In genomic region chr22:40019100-40019499, GRCh38 we compare ENCODE assay signal across 17 cellular contexts. TPM values are rescaled to one million over a fixed set of nuclear protein-coding genes. Genes with fewer than 3 reads are reported as not detected.
DNase-seq lines count a peak whose midpoint lies in the region; ATAC-seq and TF ChIP-seq lines count a peak whose summit lies in the region.
"Had no signal": no experiment of that assay in that cellular context is flagged by ENCODE, and none has a peak within 500 bp of the region (broad histone marks: within the 10 kb centered on the region; RNA-seq: fewer than 3 reads in every experiment).

No MANE protein-coding gene starts in this region.

- H3K36me3 ChIP-seq in RWPE2 (ENCODE audit: low read depth) (peaks cover 22% of the 10 kb centered on the region), neuronal stem cell (replicated peaks in 1 of 2; ENCODE audit: control insufficient read depth in 2 of 2, insufficient read depth in 2 of 2, low read length in 2 of 2) (no peaks in the 10 kb centered on the region)

- H2BK120ac ChIP-seq in neuronal stem cell (ENCODE audit: low read depth, low read length), result no peak overlapping the region

- H3K36me3 Mint-ChIP-seq in activated CD8-positive, alpha-beta T cell treated with anti-CD3 and anti-CD28 coated beads, Interleukin-2, amount 10 ng/mL, durations not matched to agents 7 days and 5 days (ENCODE audit: low read depth), result no peaks in the 10 kb centered on the region
- no peaks in the 10 kb centered on the region for H3K36me3 Mint-ChIP-seq in activated CD8-positive, alpha-beta T cell treated with anti-CD3 and anti-CD28 coated beads for 36 hours (ENCODE audit: low read depth)

- H3K27me3 ChIP-seq in RWPE2 (ENCODE audit: insufficient read depth, poor library complexity, severe bottlenecking) (no peaks in the 10 kb centered on the region), neuronal stem cell (ENCODE audit: control insufficient read depth in 3 of 3, insufficient read depth in 3 of 3, low read depth in 1 of 3, low read length in 3 of 3) (peaks cover 0 to 20% (median 0%) of the 10 kb centered on the region in 3 experiments)

- H3K4me3 Mint-ChIP-seq in activated CD8-positive, alpha-beta T cell treated with anti-CD3 and anti-CD28 coated beads, Interleukin-2, amount 10 ng/mL, durations not matched to agents 7 days and 5 days, result no peak overlapping the region
- no peak overlapping the region for H3K4me3 Mint-ChIP-seq in activated CD8-positive, alpha-beta T cell treated with anti-CD3 and anti-CD28 coated beads for 36 hours
- H3K4me3 Mint-ChIP-seq: CD4-positive, alpha-beta T cell; GM23338 had no signal

- H2BK12ac ChIP-seq in neuronal stem cell (ENCODE audit: low read length), result peak overlapping the region; percentile 26

- no peak overlapping the region for H3K4ac ChIP-seq in neuronal stem cell (ENCODE audit: low read length)

- H4K91ac ChIP-seq in neuronal stem cell (ENCODE audit: low read depth, low read length, poor library complexity), result no peak overlapping the region

- H4K8ac ChIP-seq in neuronal stem cell (ENCODE audit: low read depth, low read length), result no peak overlapping the region

- H3K27ac ChIP-seq in RWPE2 (ENCODE audit: poor library complexity, severe bottlenecking) (peak overlapping the region; percentile 9), neuronal stem cell (replicated peaks; ENCODE audit: low read length) (no peak overlapping the region)
- H3K27ac ChIP-seq: 22Rv1, A549, C4-2B had no signal

- H2AFZ ChIP-seq in neuronal stem cell (ENCODE audit: low read length), result no peak overlapping the region
- H2AFZ ChIP-seq: GM23338 had no signal

- WGBS in neuronal stem cell (ENCODE audit: extremely low coverage in 2 of 2, insufficient read length in 2 of 2, insufficient replicate concordance in 1 of 2), 2 donors, result no CpG with 5 or more reads among the region's 9 CpGs

- H3K9me3 Mint-ChIP-seq in activated CD8-positive, alpha-beta T cell treated with anti-CD3 and anti-CD28 coated beads, Interleukin-2, amount 10 ng/mL, durations not matched to agents 7 days and 5 days (ENCODE audit: insufficient read depth), result no peaks in the 10 kb centered on the region
- H3K9me3 Mint-ChIP-seq in activated CD8-positive, alpha-beta T cell treated with anti-CD3 and anti-CD28 coated beads for 36 hours, result no peaks in the 10 kb centered on the region
- H3K9me3 Mint-ChIP-seq: CD4-positive, alpha-beta T cell; GM23338 had no signal

- no peak overlapping the region for H2BK5ac ChIP-seq in neuronal stem cell (ENCODE audit: low read length)

- H3K4me1 ChIP-seq in RWPE2 (ENCODE audit: insufficient read depth, poor library complexity, severe bottlenecking) (peaks cover 41% of the 10 kb centered on the region), neuronal stem cell (ENCODE audit: control insufficient read depth in 2 of 2, insufficient read depth in 1 of 2, low read depth in 1 of 2, low read length in 2 of 2) (peaks cover 5 to 7% of the 10 kb centered on the region in 2 donors)
- H3K4me1 ChIP-seq: A549 had no signal

- peak overlapping the region; percentile 69 for H2BK15ac ChIP-seq in neuronal stem cell (ENCODE audit: low read length)

- ATAC-seq in activated CD8-positive, alpha-beta T cell treated with anti-CD3 and anti-CD28 coated beads, Interleukin-2, amount 10 ng/mL, durations not matched to agents 7 days and 5 days, result no peak
- ATAC-seq in activated CD8-positive, alpha-beta T cell treated with anti-CD3 and anti-CD28 coated beads for 36 hours, result no peak
- ATAC-seq in RWPE2 (ENCODE audit: low read depth) (peak; percentile 59; the same call in 2 of the 3 replicates), esophagus mucosa (peak; percentile 52), GM18867 (IDR thresholded peaks at IDR 0.05; ENCODE audit: unreplicated experiment) (no peak), GM21447 (IDR thresholded peaks at IDR 0.05; ENCODE audit: unreplicated experiment) (no peak), left ventricle myocardium superior (no peak)
- ATAC-seq: A549, GM23338 had no signal

- H3K14ac ChIP-seq in neuronal stem cell (ENCODE audit: low read length), result no peak overlapping the region

- H3K9me3 ChIP-seq in RWPE2 (ENCODE audit: severe bottlenecking), result no peaks in the 10 kb centered on the region
- no peaks in the 10 kb centered on the region for H3K9me3 ChIP-seq in neuronal stem cell (replicated peaks in 1 of 2; ENCODE audit: control insufficient read depth in 2 of 2, insufficient read depth in 1 of 2, low read depth in 1 of 2, low read length in 2 of 2)
- H3K9me3 ChIP-seq: A549, Caco-2 had no signal

- no peak overlapping the region for H3K4me3 ChIP-seq in RWPE2 (ENCODE audit: severe bottlenecking)
- H3K4me3 ChIP-seq in neuronal stem cell (ENCODE audit: low read length in 2 of 2), result no peak overlapping the region
- H3K4me3 ChIP-seq: A549, GM23338 had no signal

- no peak for TF ChIP-seq CTCF in activated CD8-positive, alpha-beta T cell treated with anti-CD3 and anti-CD28 coated beads for 36 hours (IDR thresholded peaks at IDR 0.05)
- TF ChIP-seq CTCF in RWPE2 (IDR thresholded peaks at IDR 0.05; ENCODE audit: poor library complexity, severe bottlenecking), result no peak

- no peak overlapping the region for H3K4me2 ChIP-seq in neuronal stem cell (ENCODE audit: insufficient read depth, low read length, poor library complexity, severe bottlenecking)
- H3K4me2 ChIP-seq: A549, GM23338 had no signal

- H3K27ac Mint-ChIP-seq in activated CD8-positive, alpha-beta T cell treated with anti-CD3 and anti-CD28 coated beads, Interleukin-2, amount 10 ng/mL, durations not matched to agents 7 days and 5 days, result peak overlapping the region; percentile 50
- H3K27ac Mint-ChIP-seq in activated CD8-positive, alpha-beta T cell treated with anti-CD3 and anti-CD28 coated beads for 36 hours, result no peak overlapping the region
- H3K27ac Mint-ChIP-seq: CD4-positive, alpha-beta T cell; GM23338 had no signal

- POLR2A ChIA-PET in activated CD8-positive, alpha-beta T cell treated with anti-CD3 and anti-CD28 coated beads, Interleukin-2, amount 10 ng/mL, durations not matched to agents 7 days and 5 days (lab: Charles Lee), result interaction anchor here (0.6 to 1.2 kb wide), 2 partner anchors 25 to 28 kb away, joined by 3 to 5 read pairs; no protein-coding TSS in a partner anchor
- POLR2A ChIA-PET in activated CD8-positive, alpha-beta T cell treated with anti-CD3 and anti-CD28 coated beads for 36 hours (lab: Charles Lee), result no interaction called here

- no peak for DNase-seq in activated CD8-positive, alpha-beta T cell treated with anti-CD3 and anti-CD28 coated beads, Interleukin-2, amount 10 ng/mL, durations not matched to agents 7 days and 5 days
- no peak for DNase-seq in activated CD8-positive, alpha-beta T cell treated with anti-CD3 and anti-CD28 coated beads for 36 hours
- no peak for DNase-seq in RWPE2 (ENCODE audit: low spot score)
- DNase-seq in neuronal stem cell (ENCODE audit: low spot score), result no peak
- DNase-seq in left ventricle myocardium superior, result no peak
- DNase-seq: AML-193; Caco-2; CD4-positive, alpha-beta T cell; HCEC 1CT had no signal

- H2AK5ac ChIP-seq in neuronal stem cell (ENCODE audit: low read depth, low read length), result peak overlapping the region; percentile 38

- no peak overlapping the region for H3K9ac ChIP-seq in neuronal stem cell (ENCODE audit: low read depth, low read length, poor library complexity)

- H3K18ac ChIP-seq in neuronal stem cell (ENCODE audit: low read length), result no peak overlapping the region

- CTCF ChIA-PET in activated CD8-positive, alpha-beta T cell treated with anti-CD3 and anti-CD28 coated beads, Interleukin-2, amount 10 ng/mL, durations not matched to agents 7 days and 5 days (lab: Charles Lee), result interaction anchor here (1.0 kb wide), 1 partner anchor 86 kb away, joined by 3 read pairs; no protein-coding TSS in a partner anchor
- CTCF ChIA-PET in activated CD8-positive, alpha-beta T cell treated with anti-CD3 and anti-CD28 coated beads for 36 hours (lab: Charles Lee), result interaction anchor here (1.0 kb wide), 1 partner anchor 484 kb away, joined by 3 read pairs; no protein-coding TSS in a partner anchor

- peak overlapping the region; percentile 40 for H3K23ac ChIP-seq in neuronal stem cell (ENCODE audit: low read depth, low read length, poor library complexity)

- H3K27me3 Mint-ChIP-seq in activated CD8-positive, alpha-beta T cell treated with anti-CD3 and anti-CD28 coated beads, Interleukin-2, amount 10 ng/mL, durations not matched to agents 7 days and 5 days (ENCODE audit: low read depth), result peaks cover 5% of the 10 kb centered on the region
- no peaks in the 10 kb centered on the region for H3K27me3 Mint-ChIP-seq in activated CD8-positive, alpha-beta T cell treated with anti-CD3 and anti-CD28 coated beads for 36 hours
- H3K27me3 Mint-ChIP-seq: CD4-positive, alpha-beta T cell had no signal

- no peaks in the 10 kb centered on the region for H3K79me1 ChIP-seq in neuronal stem cell (ENCODE audit: low read depth, low read length)

- intact Hi-C loops in activated CD8-positive, alpha-beta T cell treated with anti-CD3 and anti-CD28 coated beads for 36 hours (cut with micrococcal nuclease), result no loop called here
- intact Hi-C loops in left ventricle myocardium superior (cut with micrococcal nuclease), result no loop called here

- peaks cover 8% of the 10 kb centered on the region for H3K4me1 Mint-ChIP-seq in activated CD8-positive, alpha-beta T cell treated with anti-CD3 and anti-CD28 coated beads, Interleukin-2, amount 10 ng/mL, durations not matched to agents 7 days and 5 days (ENCODE audit: low read depth)
- H3K4me1 Mint-ChIP-seq in activated CD8-positive, alpha-beta T cell treated with anti-CD3 and anti-CD28 coated beads for 36 hours (ENCODE audit: low read depth), result no peaks in the 10 kb centered on the region

RNA-seq across cellular contexts. Expression of gene FAM83F, which starts 24.3 kb away (rescaled TPM):
- under 1 TPM; 0.03 to 0.11 TPM for total RNA-seq in activated CD8-positive, alpha-beta T cell treated with anti-CD3 and anti-CD28 coated beads, Interleukin-2, amount 10 ng/mL, durations not matched to agents 7 days and 5 days
- total RNA-seq in activated CD8-positive, alpha-beta T cell treated with anti-CD3 and anti-CD28 coated beads for 36 hours, result 1 to 10 TPM; 1.5 to 2.0 TPM
- total RNA-seq in esophagus mucosa (50.7 TPM), left ventricle myocardium superior (5.2 TPM)
- 0.03 TPM for polyA plus RNA-seq in neuronal stem cell (2013, experiment 1 of 2)
- polyA plus RNA-seq in neuronal stem cell (2013, experiment 2 of 2), result 0.04 TPM
- polyA plus RNA-seq: A549, BJ had no signal

RNA-seq across cellular contexts. Expression of gene TMA7B, which starts 58.9 kb away (rescaled TPM):
- total RNA-seq in activated CD8-positive, alpha-beta T cell treated with anti-CD3 and anti-CD28 coated beads, Interleukin-2, amount 10 ng/mL, durations not matched to agents 7 days and 5 days, result 1 to 10 TPM; 8.6 to 8.7 TPM
- 1 to 10 TPM; 2.2 to 2.3 TPM for total RNA-seq in activated CD8-positive, alpha-beta T cell treated with anti-CD3 and anti-CD28 coated beads for 36 hours
- total RNA-seq in esophagus mucosa, result 0.24 TPM
- not detected for polyA plus RNA-seq in neuronal stem cell (2013, experiment 1 of 2)
- not detected for polyA plus RNA-seq in neuronal stem cell (2013, experiment 2 of 2)
- not detected for total RNA-seq in left ventricle myocardium superior
- total RNA-seq: Caco-2, GM23338 had no signal
- polyA plus RNA-seq: A549, BJ, GM23338 had no signal

Comparison
In these comparisons a context has a peak if more than half of its experiments do, and no peak if none do; other contexts are left out.
1. ATAC-seq: peak in RWPE2 (single experiment) and esophagus mucosa (single experiment); none in activated CD8-positive, alpha-beta T cell treated with anti-CD3 and anti-CD28 coated beads, Interleukin-2, amount 10 ng/mL, durations not matched to agents 7 days and 5 days (single experiment), activated CD8-positive, alpha-beta T cell treated with anti-CD3 and anti-CD28 coated beads for 36 hours (single experiment), GM18867 (single experiment), GM21447 (single experiment) and left ventricle myocardium superior (single experiment).